8 cellular contexts compared by ENCODE assay signal in genomic region chr6:116969211-116969863, GRCh38.
DNase-seq lines count a peak whose midpoint lies in the region; ATAC-seq and TF ChIP-seq lines count a peak whose summit lies in the region.

No MANE protein-coding gene starts in this region.

- TF ChIP-seq CTCF in OCI-LY1 (IDR thresholded peaks at IDR 0.05; ENCODE audit: low read length) = peak; percentile 60
- TF ChIP-seq CTCF in dorsolateral prefrontal cortex (IDR thresholded peaks at IDR 0.05 in 54 of 56, conservative IDR thresholded peaks at IDR 0.05 in 2 of 56; ENCODE audit: low read depth in 1 of 56, partially characterized antibody in 56 of 56) = peak in 55 of 56 donors; percentile 45 to 79 (median 70)

- no peaks in the 10 kb centered on the region for H3K36me3 ChIP-seq in OCI-LY1 (ENCODE audit: insufficient read depth, low read length)

- H3K9me2 ChIP-seq in OCI-LY1 (ENCODE audit: low read depth, low read length) = no peaks in the 10 kb centered on the region

- H3K27me3 Mint-ChIP-seq in activated CD8-positive, alpha-beta memory T cell treated with anti-CD3 and anti-CD28 coated beads, Interleukin-2, amount 10 ng/mL, durations not matched to agents 7 days and 5 days = no peaks in the 10 kb centered on the region

- no peaks in the 10 kb centered on the region for H3K4me1 Mint-ChIP-seq in activated CD8-positive, alpha-beta memory T cell treated with anti-CD3 and anti-CD28 coated beads, Interleukin-2, amount 10 ng/mL, durations not matched to agents 7 days and 5 days

- no peaks in the 10 kb centered on the region for H3F3A ChIP-seq in OCI-LY1 (ENCODE audit: insufficient read depth, low read length)

- ATAC-seq in activated CD8-positive, alpha-beta memory T cell treated with anti-CD3 and anti-CD28 coated beads, Interleukin-2, amount 10 ng/mL, durations not matched to agents 7 days and 5 days = peak; percentile 66
- ATAC-seq in GM21529 (IDR thresholded peaks at IDR 0.05; ENCODE audit: unreplicated experiment) = peak; percentile 90

- no peak overlapping the region for H3K27ac Mint-ChIP-seq in activated CD8-positive, alpha-beta memory T cell treated with anti-CD3 and anti-CD28 coated beads, Interleukin-2, amount 10 ng/mL, durations not matched to agents 7 days and 5 days

- CTCF ChIA-PET in activated CD8-positive, alpha-beta memory T cell treated with anti-CD3 and anti-CD28 coated beads, Interleukin-2, amount 10 ng/mL, durations not matched to agents 7 days and 5 days (lab: Charles Lee) = no interaction called here

- H3K4me3 Mint-ChIP-seq in activated CD8-positive, alpha-beta memory T cell treated with anti-CD3 and anti-CD28 coated beads, Interleukin-2, amount 10 ng/mL, durations not matched to agents 7 days and 5 days = no peak overlapping the region

- no peaks in the 10 kb centered on the region for H3K9me3 ChIP-seq in OCI-LY1 (ENCODE audit: low read length)

- H4K20me1 ChIP-seq in OCI-LY1 (ENCODE audit: insufficient read depth, low read length) = no peaks in the 10 kb centered on the region

- no peaks in the 10 kb centered on the region for H3K36me3 Mint-ChIP-seq in activated CD8-positive, alpha-beta memory T cell treated with anti-CD3 and anti-CD28 coated beads, Interleukin-2, amount 10 ng/mL, durations not matched to agents 7 days and 5 days

- H3K4me1 ChIP-seq in OCI-LY1 (ENCODE audit: insufficient read depth, low read length, severe bottlenecking) = no peaks in the 10 kb centered on the region

- no peak overlapping the region for H2AFZ ChIP-seq in OCI-LY1 (ENCODE audit: low read length)

- no peak overlapping the region for H3K9ac ChIP-seq in OCI-LY1 (ENCODE audit: low read length)

- DNase-seq in activated CD8-positive, alpha-beta memory T cell treated with anti-CD3 and anti-CD28 coated beads, Interleukin-2, amount 10 ng/mL, durations not matched to agents 7 days and 5 days = no peak
- DNase-seq in activated CD8-positive, alpha-beta memory T cell treated with anti-CD3 and anti-CD28 coated beads, Interleukin-2, amount 50 U/mL, for 4 hours = no peak
- peak; percentile 78 for DNase-seq in HT-29 (ENCODE audit: low spot score)
- DNase-seq in dorsolateral prefrontal cortex = peak in 1 of 10 donors; percentile 4
- peak; percentile 73 for DNase-seq in myocyte (ENCODE audit: low read depth)
- no peak for DNase-seq in stimulated activated naive CD4-positive, alpha-beta T cell (lab: John Stamatoyannopoulos, UW)

- H3K4me2 ChIP-seq in OCI-LY1 (ENCODE audit: low read length) = no peak overlapping the region

- H3K27ac ChIP-seq in OCI-LY1 (ENCODE audit: low read depth, low read length, poor library complexity, severe bottlenecking) (no peak overlapping the region), dorsolateral prefrontal cortex (no peak overlapping the region)

- intact Hi-C loops in dorsolateral prefrontal cortex (cut with DNase I) = loop anchor here (5.0 kb wide), 2 partner anchors 187 to 348 kb away; no protein-coding TSS in a partner anchor

- no peaks in the 10 kb centered on the region for H3K9me3 Mint-ChIP-seq in activated CD8-positive, alpha-beta memory T cell treated with anti-CD3 and anti-CD28 coated beads, Interleukin-2, amount 10 ng/mL, durations not matched to agents 7 days and 5 days (ENCODE audit: low read depth)

- H3K4me3 ChIP-seq in OCI-LY1 (ENCODE audit: low read depth, low read length, poor library complexity, severe bottlenecking) = no peak overlapping the region
- no peak overlapping the region for H3K4me3 ChIP-seq in dorsolateral prefrontal cortex

- H3K79me2 ChIP-seq in OCI-LY1 (ENCODE audit: insufficient read depth, low read length) = no peaks in the 10 kb centered on the region; the same call in 1 of the 2 replicates

- H3K27me3 ChIP-seq in OCI-LY1 (ENCODE audit: insufficient read depth, low read length) (no peaks in the 10 kb centered on the region), dorsolateral prefrontal cortex (peaks cover 0 to 36% (median 7%) of the 10 kb centered on the region in 45 donors)

Comparison
In these comparisons a context has a peak if more than half of its experiments do, and no peak if none do; other contexts are left out.
1. DNase-seq: peak in HT-29 (single experiment) and myocyte (single experiment); none in activated CD8-positive, alpha-beta memory T cell treated with anti-CD3 and anti-CD28 coated beads, Interleukin-2, amount 10 ng/mL, durations not matched to agents 7 days and 5 days (single experiment), activated CD8-positive, alpha-beta memory T cell treated with anti-CD3 and anti-CD28 coated beads, Interleukin-2, amount 50 U/mL, for 4 hours (single experiment) and stimulated activated naive CD4-positive, alpha-beta T cell (0 of 6).